In genomic region chr9:15430920-15431844, GRCh38 we compare ENCODE assay signal across 1 cellular context.
TF ChIP-seq lines count a peak whose summit lies in the region.

No MANE protein-coding gene starts in this region.

TF ChIP-seq in IMR-90, 13 proteins besides CTCF, POLR2A, EP300 and RAD21 (continued from another document):
- TF ChIP-seq CEBPB (IDR thresholded peaks at IDR 0.05; ENCODE audit: low read depth, low read length): no peak
- TF ChIP-seq SMC3 (IDR thresholded peaks at IDR 0.05; ENCODE audit: low read depth, low read length): no peak
- TF ChIP-seq MAZ (IDR thresholded peaks at IDR 0.05; ENCODE audit: borderline replicate concordance, low read depth, low read length): no peak
- TF ChIP-seq RCOR1 (IDR thresholded peaks at IDR 0.05; ENCODE audit: insufficient replicate concordance, low read length): no peak
- TF ChIP-seq FOS (IDR thresholded peaks at IDR 0.05; ENCODE audit: low read depth, low read length): no peak
- no peak for TF ChIP-seq NFE2L2 (IDR thresholded peaks at IDR 0.05; ENCODE audit: low read depth, low read length)
- no peak for TF ChIP-seq USF2 (IDR thresholded peaks at IDR 0.05; ENCODE audit: low read depth, low read length)
- TF ChIP-seq MXI1 (IDR thresholded peaks at IDR 0.05; ENCODE audit: borderline replicate concordance, low read depth, low read length): no peak
- TF ChIP-seq CHD1 (IDR thresholded peaks at IDR 0.05; ENCODE audit: low read depth, low read length): no peak
